Comparison of ENCODE assay signal across 1 cellular context in the genomic region with DNA sequence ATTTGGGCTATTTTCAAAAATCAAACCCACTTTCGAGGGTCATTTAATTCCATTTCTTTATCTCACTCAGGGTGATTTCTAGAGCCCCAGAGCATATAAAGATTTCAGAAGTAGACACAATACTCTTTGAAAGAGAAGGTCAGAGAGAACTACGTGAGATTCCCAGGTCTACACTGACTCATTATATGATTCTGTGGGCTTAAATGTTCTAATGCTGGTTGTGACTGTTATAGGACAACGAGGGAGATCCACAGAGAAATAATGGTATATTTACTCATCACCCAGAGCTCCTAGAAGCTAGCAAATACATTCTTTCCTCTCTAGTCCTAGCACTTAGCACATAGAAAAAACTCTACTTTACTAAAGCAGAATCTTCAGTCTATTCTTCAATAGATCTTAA.
TF ChIP-seq lines count a peak whose summit lies in the region.

No MANE protein-coding gene starts in this region.

TF ChIP-seq in SK-N-SH, 30 proteins besides CTCF, POLR2A, EP300 and RAD21 (continued from another document):
- TF ChIP-seq IRF3 (IDR thresholded peaks at IDR 0.05; ENCODE audit: low read depth, low read length) (no peak), NFIC (IDR thresholded peaks at IDR 0.05; ENCODE audit: borderline replicate concordance) (no peak), ZBTB33 (IDR thresholded peaks at IDR 0.05; ENCODE audit: borderline replicate concordance, low read depth) (no peak), TCF12 (IDR thresholded peaks at IDR 0.05) (no peak), MXI1 (IDR thresholded peaks at IDR 0.05; ENCODE audit: low read depth, low read length) (no peak), SMC3 (IDR thresholded peaks at IDR 0.05; ENCODE audit: low read depth, low read length) (no peak), TEAD4 (IDR thresholded peaks at IDR 0.05; ENCODE audit: borderline replicate concordance, insufficient read depth) (no peak), ELF1 (IDR thresholded peaks at IDR 0.05) (no peak), GABPA (IDR thresholded peaks at IDR 0.05; ENCODE audit: low read depth) (no peak), NRF1 (IDR thresholded peaks at IDR 0.05; ENCODE audit: low read depth, low read length) (no peak), EZH2phosphoT487 (IDR thresholded peaks at IDR 0.05; ENCODE audit: borderline replicate concordance, low read depth) (no peak), REST (IDR thresholded peaks at IDR 0.05; ENCODE audit: low read depth, low read length) (no peak), FOXM1 (IDR thresholded peaks at IDR 0.05; ENCODE audit: low read depth) (no peak), USF2 (IDR thresholded peaks at IDR 0.05; ENCODE audit: borderline replicate concordance, low read depth, low read length) (no peak)
- TF ChIP-seq, protein P1, sequence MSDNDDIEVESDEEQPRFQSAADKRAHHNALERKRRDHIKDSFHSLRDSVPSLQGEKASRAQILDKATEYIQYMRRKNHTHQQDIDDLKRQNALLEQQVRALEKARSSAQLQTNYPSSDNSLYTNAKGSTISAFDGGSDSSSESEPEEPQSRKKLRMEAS (IDR thresholded peaks at IDR 0.05; ENCODE audit: low read depth) = no peak
- TF ChIP-seq, protein P2, sequence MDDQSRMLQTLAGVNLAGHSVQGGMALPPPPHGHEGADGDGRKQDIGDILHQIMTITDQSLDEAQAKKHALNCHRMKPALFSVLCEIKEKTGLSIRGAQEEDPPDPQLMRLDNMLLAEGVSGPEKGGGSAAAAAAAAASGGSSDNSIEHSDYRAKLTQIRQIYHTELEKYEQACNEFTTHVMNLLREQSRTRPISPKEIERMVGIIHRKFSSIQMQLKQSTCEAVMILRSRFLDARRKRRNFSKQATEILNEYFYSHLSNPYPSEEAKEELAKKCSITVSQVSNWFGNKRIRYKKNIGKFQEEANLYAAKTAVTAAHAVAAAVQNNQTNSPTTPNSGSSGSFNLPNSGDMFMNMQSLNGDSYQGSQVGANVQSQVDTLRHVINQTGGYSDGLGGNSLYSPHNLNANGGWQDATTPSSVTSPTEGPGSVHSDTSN (IDR thresholded peaks at IDR 0.05) = no peak
